ENCODE assay signal across 12 cellular contexts in the genomic region with DNA sequence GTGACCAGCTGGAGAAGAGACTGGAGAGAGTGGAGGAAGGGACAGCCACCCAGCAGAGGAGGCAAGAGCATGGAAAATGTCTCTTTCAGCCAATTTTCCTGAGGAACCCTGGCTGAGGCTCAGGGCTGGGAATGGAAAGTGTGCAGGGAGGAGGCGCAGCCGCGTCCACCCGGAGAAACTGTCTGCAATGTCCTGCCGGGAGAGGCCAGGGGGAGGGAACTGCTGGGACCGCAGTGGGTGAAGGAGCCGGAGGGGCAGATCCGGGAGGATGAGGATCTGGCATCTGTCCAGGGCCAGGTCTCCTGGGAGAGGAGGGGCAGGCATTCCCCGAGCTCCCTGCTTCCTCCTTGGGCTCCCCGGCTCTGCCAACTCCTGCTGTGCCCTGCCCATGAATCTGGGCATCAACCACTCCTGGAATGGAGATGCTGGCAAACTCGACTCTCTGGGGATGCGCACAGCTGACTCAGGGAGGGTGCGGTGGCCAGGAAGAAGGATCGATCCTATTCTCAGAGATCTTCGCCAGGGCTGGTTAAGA. TPM values are rescaled to one million over a fixed set of nuclear protein-coding genes. Genes with fewer than 3 reads are reported as not detected.
A peak's percentile ranks its signal among the peaks of the same experiment; 100 is the strongest.
DNase-seq lines count a peak whose midpoint lies in the region; ATAC-seq and TF ChIP-seq lines count a peak whose summit lies in the region.
"Had no signal": no experiment of that assay in that cellular context is flagged by ENCODE, and none has a peak within 500 bp of the region (broad histone marks: within the 10 kb centered on the region; RNA-seq: fewer than 3 reads in every experiment).

No MANE protein-coding gene starts in this region.

- H3K36me3 ChIP-seq in sigmoid colon, result no peaks in the 10 kb centered on the region
- no peaks in the 10 kb centered on the region for H3K36me3 ChIP-seq in CD8-positive, alpha-beta T cell (ENCODE audit: insufficient read depth, low read length)

- no peaks in the 10 kb centered on the region for H3K9me3 ChIP-seq in sigmoid colon
- H3K9me3 ChIP-seq in CD8-positive, alpha-beta T cell (ENCODE audit: low read length), result no peaks in the 10 kb centered on the region

- CTCF ChIA-PET in CD8-positive, alpha-beta T cell (lab: Charles Lee), result no interaction called here

- intact Hi-C loops in Right ventricle myocardium inferior (cut with DNase I), result no loop called here
- intact Hi-C loops in sigmoid colon (cut with DNase I), result no loop called here
- intact Hi-C loops in CD8-positive, alpha-beta T cell (cut with DNase I, micrococcal nuclease), result no loop called here

- H3K4me3 Mint-ChIP-seq in CD8-positive, alpha-beta T cell, result no peak overlapping the region
- H3K4me3 Mint-ChIP-seq in type B pancreatic cell, result no peak overlapping the region
- H3K4me3 Mint-ChIP-seq: activated naive CD8-positive, alpha-beta T cell; CD4-positive, CD25-positive, alpha-beta regulatory T cell; mesothelial cell of epicardium had no signal

- peak; percentile 56 for DNase-seq in AG20443 (ENCODE audit: low spot score)
- DNase-seq in NCI-H446 (lab: John Stamatoyannopoulos, UW), result peak; percentile 24 to 67
- peak; percentile 83 for DNase-seq in Right ventricle myocardium inferior (ENCODE audit: missing footprints)
- DNase-seq in sigmoid colon, result peak; percentile 86
- no peak for DNase-seq in HuH-7 (ENCODE audit: low spot score)
- no peak for DNase-seq in CD8-positive, alpha-beta T cell
- DNase-seq in type B pancreatic cell (ENCODE audit: extremely low spot score, unreplicated experiment), result no peak
- DNase-seq: CD4-positive, CD25-positive, alpha-beta regulatory T cell had no signal

- H3K27me3 ChIP-seq in sigmoid colon, result no peaks in the 10 kb centered on the region
- H3K27me3 ChIP-seq in CD8-positive, alpha-beta T cell (ENCODE audit: insufficient read depth, low read length), result no peaks in the 10 kb centered on the region

- TF ChIP-seq CTCF in sigmoid colon (IDR thresholded peaks at IDR 0.05) (no peak), type B pancreatic cell (conservative IDR thresholded peaks at IDR 0.05) (no peak)
- TF ChIP-seq CTCF in CD8-positive, alpha-beta T cell (IDR thresholded peaks at IDR 0.05), result no peak

- TF ChIP-seq EP300 in sigmoid colon (IDR thresholded peaks at IDR 0.05), result no peak

- H3K4me1 Mint-ChIP-seq in CD8-positive, alpha-beta T cell (ENCODE audit: low read depth), result no peaks in the 10 kb centered on the region
- H3K4me1 Mint-ChIP-seq in type B pancreatic cell (ENCODE audit: unreplicated experiment), result peaks cover 3% of the 10 kb centered on the region
- H3K4me1 Mint-ChIP-seq: mesothelial cell of epicardium had no signal

- H3K27ac Mint-ChIP-seq in CD8-positive, alpha-beta T cell, result no peak overlapping the region
- no peak overlapping the region for H3K27ac Mint-ChIP-seq in type B pancreatic cell
- H3K27ac Mint-ChIP-seq: activated naive CD8-positive, alpha-beta T cell; CD4-positive, CD25-positive, alpha-beta regulatory T cell; mesothelial cell of epicardium had no signal

- ATAC-seq in Right ventricle myocardium inferior, result peak; percentile 85
- ATAC-seq in CD8-positive, alpha-beta T cell, result no peak
- no peak for ATAC-seq in HG02571 (IDR thresholded peaks at IDR 0.05; ENCODE audit: unreplicated experiment)

- no peaks in the 10 kb centered on the region for H3K9me3 Mint-ChIP-seq in CD8-positive, alpha-beta T cell
- no peaks in the 10 kb centered on the region for H3K9me3 Mint-ChIP-seq in type B pancreatic cell

- H3K36me3 Mint-ChIP-seq in CD8-positive, alpha-beta T cell, result no peaks in the 10 kb centered on the region
- H3K36me3 Mint-ChIP-seq in type B pancreatic cell, result no peaks in the 10 kb centered on the region
- H3K36me3 Mint-ChIP-seq: activated naive CD8-positive, alpha-beta T cell; CD4-positive, CD25-positive, alpha-beta regulatory T cell; mesothelial cell of epicardium had no signal

- 40 to 49% methylated on average over 15 of the region's 15 CpGs for WGBS in sigmoid colon, 2 donors

- H3K27me3 Mint-ChIP-seq in CD8-positive, alpha-beta T cell (ENCODE audit: low read depth), result peaks cover 26% of the 10 kb centered on the region
- peaks cover 18% of the 10 kb centered on the region for H3K27me3 Mint-ChIP-seq in type B pancreatic cell

- H3K4me1 ChIP-seq in sigmoid colon, result peaks cover 0 to 17% (median 10%) of the 10 kb centered on the region in 4 donors
- no peaks in the 10 kb centered on the region for H3K4me1 ChIP-seq in CD8-positive, alpha-beta T cell (ENCODE audit: insufficient read depth, low read length)

- peak overlapping the region in 2 of 4 donors; percentile 7 to 32 for H3K4me3 ChIP-seq in sigmoid colon
- no peak overlapping the region for H3K4me3 ChIP-seq in CD8-positive, alpha-beta T cell (ENCODE audit: low read depth, low read length)

- POLR2A ChIA-PET in CD8-positive, alpha-beta T cell (lab: Charles Lee), result no interaction called here

- TF ChIP-seq POLR2A in sigmoid colon (IDR thresholded peaks at IDR 0.05), result no peak

- H3K27ac ChIP-seq in sigmoid colon, result peak overlapping the region; percentile 53 to 67 (median 62)
- no peak overlapping the region for H3K27ac ChIP-seq in CD8-positive, alpha-beta T cell (ENCODE audit: low read depth, low read length)
- H3K27ac ChIP-seq: epithelial cell of prostate had no signal

RNA-seq across cellular contexts. Expression of a gene that starts 17.4 kb away (rescaled TPM):
- total RNA-seq in Right ventricle myocardium inferior (46.7 TPM), sigmoid colon (10 to 100 TPM; 34.8 to 64.3 (median 38.4) TPM), type B pancreatic cell (ENCODE audit: low replicate concordance) (246 and 281 TPM in 2 replicates)
- 100 to 1,000 TPM in 2 of 3 donors, 10 to 100 TPM in 1; 62.5 to 304 (median 188) TPM for polyA plus RNA-seq in sigmoid colon
- total RNA-seq in CD8-positive, alpha-beta T cell, result 100 to 1,000 TPM; 106 to 107 TPM

RNA-seq across cellular contexts. Expression of a gene that starts 21.7 kb away (rescaled TPM):
- total RNA-seq in Right ventricle myocardium inferior (2.4 TPM), sigmoid colon (1 to 10 TPM; 3.8 to 9.3 (median 5.5) TPM), type B pancreatic cell (ENCODE audit: low replicate concordance) (not detected in 2 replicates)
- 1 to 10 TPM in 2 of 3 donors, under 1 TPM in 1; 0.46 to 1.2 (median 1.2) TPM for polyA plus RNA-seq in sigmoid colon
- not detected for total RNA-seq in CD8-positive, alpha-beta T cell
- total RNA-seq: CD4-positive, CD25-positive, alpha-beta regulatory T cell; mesothelial cell of epicardium had no signal
- polyA plus RNA-seq: CD4-positive, CD25-positive, alpha-beta regulatory T cell had no signal

RNA-seq across cellular contexts. Expression of a gene that starts 21.9 kb away (rescaled TPM):
- total RNA-seq in Right ventricle myocardium inferior (not detected), sigmoid colon (not detected), type B pancreatic cell (ENCODE audit: low replicate concordance) (not detected in 2 replicates)
- not detected for polyA plus RNA-seq in sigmoid colon
- total RNA-seq in CD8-positive, alpha-beta T cell, result not detected
- total RNA-seq: CD4-positive, CD25-positive, alpha-beta regulatory T cell; mesothelial cell of epicardium had no signal
- polyA plus RNA-seq: CD4-positive, CD25-positive, alpha-beta regulatory T cell had no signal

RNA-seq across cellular contexts. Expression of a gene that starts 56.4 kb away (rescaled TPM):
- not detected for total RNA-seq in Right ventricle myocardium inferior
- not detected for total RNA-seq in sigmoid colon
- polyA plus RNA-seq in sigmoid colon, result not detected
- not detected for total RNA-seq in CD8-positive, alpha-beta T cell
- not detected in 2 replicates for total RNA-seq in type B pancreatic cell (ENCODE audit: low replicate concordance)
- total RNA-seq: CD4-positive, CD25-positive, alpha-beta regulatory T cell; mesothelial cell of epicardium had no signal
- polyA plus RNA-seq: CD4-positive, CD25-positive, alpha-beta regulatory T cell had no signal

Comparison
In these comparisons a context has a peak if more than half of its experiments do, and no peak if none do; other contexts are left out.
1. DNase-seq: peak in AG20443 (single experiment), NCI-H446 (2 of 2), Right ventricle myocardium inferior (single experiment) and sigmoid colon (single experiment); none in HuH-7 (single experiment), CD8-positive, alpha-beta T cell (0 of 7) and type B pancreatic cell (single experiment).